Comparison of ENCODE assay signal across 9 cellular contexts in genomic region chr1:206687915-206688442, GRCh38. TPM values are rescaled to one million over a fixed set of nuclear protein-coding genes. Genes with fewer than 3 reads are reported as not detected.
DNase-seq lines count a peak whose midpoint lies in the region; ATAC-seq and TF ChIP-seq lines count a peak whose summit lies in the region.
"Had no signal": no experiment of that assay in that cellular context is flagged by ENCODE, and none has a peak within 500 bp of the region (broad histone marks: within the 10 kb centered on the region; RNA-seq: fewer than 3 reads in every experiment).

No MANE protein-coding gene starts in this region.

- no peaks in the 10 kb centered on the region for H3K9me2 ChIP-seq in GM23248 (ENCODE audit: insufficient read depth)
- H3K9me2 ChIP-seq in PC-9 (ENCODE audit: insufficient read depth) = no peaks in the 10 kb centered on the region

- H4K20me1 ChIP-seq in GM23248 (ENCODE audit: insufficient read depth) (peaks cover 12% of the 10 kb centered on the region), PC-9 (ENCODE audit: insufficient read depth) (peaks cover 65% of the 10 kb centered on the region)

- H3K27ac ChIP-seq in GM23248 (peak overlapping the region; percentile 99), PC-9 (no peak overlapping the region), esophagus muscularis mucosa (replicated peaks in 1 of 4) (peak overlapping the region; percentile 58 to 100 (median 96)), parathyroid adenoma (no peak overlapping the region)

- TF ChIP-seq CTCF in PC-9 (conservative IDR thresholded peaks at IDR 0.05) (no peak), esophagus muscularis mucosa (IDR thresholded peaks at IDR 0.05) (no peak), parathyroid adenoma (IDR thresholded peaks at IDR 0.05) (no peak)

- H3K36me3 ChIP-seq in GM23248 (ENCODE audit: low read depth) = no peaks in the 10 kb centered on the region
- H3K36me3 ChIP-seq in PC-9 (ENCODE audit: low read depth) = no peaks in the 10 kb centered on the region
- no peaks in the 10 kb centered on the region for H3K36me3 ChIP-seq in esophagus muscularis mucosa
- H3K36me3 ChIP-seq in parathyroid adenoma (ENCODE audit: control insufficient read depth, insufficient read depth, low read length) = no peaks in the 10 kb centered on the region

- DNase-seq in GM23248 (peak; percentile 69), PC-9 (no peak), esophagus muscularis mucosa (ENCODE audit: extremely low spot score) (no peak), DMS 273 treated with DMSO at 0.1 percent for 48 hours (lab: John Stamatoyannopoulos, UW) (no peak)
- DNase-seq in stimulated activated CD8-positive, alpha-beta memory T cell treated with anti-CD3 and anti-CD28 coated beads, Interleukin-4, amount 100 ng/mL, for 48 hours = no peak
- DNase-seq: activated CD8-positive, alpha-beta memory T cell treated with anti-CD3 and anti-CD28 coated beads, Interleukin-2, amount 10 ng/mL, durations not matched to agents 7 days and 5 days; NCI-H226 had no signal

- peak overlapping the region; percentile 93 for H3K4me3 ChIP-seq in GM23248
- no peak overlapping the region for H3K4me3 ChIP-seq in PC-9
- H3K4me3 ChIP-seq in esophagus muscularis mucosa = peak overlapping the region in 1 of 4 donors; percentile 77
- no peak overlapping the region for H3K4me3 ChIP-seq in parathyroid adenoma (ENCODE audit: low read depth, low read length)

- POLR2A ChIA-PET in PC-9 (lab: Charles Lee; ENCODE audit: unreplicated experiment) = interaction anchor here (0.6 kb wide), 1 partner anchor 54 kb away, joined by 7 read pairs; no protein-coding TSS in a partner anchor

- no peak for TF ChIP-seq EP300 in esophagus muscularis mucosa (IDR thresholded peaks at IDR 0.05)

- no peak overlapping the region for H2AFZ ChIP-seq in GM23248
- H2AFZ ChIP-seq in PC-9 = no peak overlapping the region
- no peak overlapping the region for H2AFZ ChIP-seq in parathyroid adenoma

- peak overlapping the region; percentile 99 for H3K9ac ChIP-seq in GM23248
- no peak overlapping the region for H3K9ac ChIP-seq in parathyroid adenoma

- CTCF ChIA-PET in PC-9 (lab: Charles Lee) = no interaction called here

- H3K4me2 ChIP-seq in GM23248 (ENCODE audit: unreplicated experiment) = peak overlapping the region; percentile 84
- H3K4me2 ChIP-seq in PC-9 = peak overlapping the region; percentile 78
- H3K4me2 ChIP-seq in parathyroid adenoma (ENCODE audit: low read length) = peak overlapping the region; percentile 88

- H3K27me3 ChIP-seq in GM23248 (replicated peaks; ENCODE audit: insufficient read depth) = no peaks in the 10 kb centered on the region
- H3K27me3 ChIP-seq in PC-9 (ENCODE audit: insufficient read depth, low read depth) = no peaks in the 10 kb centered on the region
- H3K27me3 ChIP-seq in esophagus muscularis mucosa = no peaks in the 10 kb centered on the region
- H3K27me3 ChIP-seq in parathyroid adenoma (ENCODE audit: control insufficient read depth, insufficient read depth, low read length) = no peaks in the 10 kb centered on the region

- BruUV-seq in PC-9 (replicated peaks; lab: Mats Ljungman, UMichigan) = no TSS peak

- in situ Hi-C loops in GM23248 (cut with MboI) = no loop called here

- H3K79me2 ChIP-seq in GM23248 (ENCODE audit: insufficient read depth) (peaks cover 74% of the 10 kb centered on the region), PC-9 (ENCODE audit: low read depth) (peaks cover 67% of the 10 kb centered on the region), parathyroid adenoma (peaks cover 23% of the 10 kb centered on the region)

- intact Hi-C loops in PC-9 (cut with micrococcal nuclease; ENCODE audit: unreplicated experiment) = no loop called here
- intact Hi-C loops in esophagus muscularis mucosa (cut with DNase I) = no loop called here

- ATAC-seq in HG03097 (IDR thresholded peaks at IDR 0.05; ENCODE audit: low FRiP score, unreplicated experiment) = no peak
- ATAC-seq: activated CD8-positive, alpha-beta memory T cell treated with anti-CD3 and anti-CD28 coated beads, Interleukin-2, amount 10 ng/mL, durations not matched to agents 7 days and 5 days had no signal

- H3K4me1 ChIP-seq in GM23248 (ENCODE audit: insufficient read depth) = peaks cover 52% of the 10 kb centered on the region
- peaks cover 25% of the 10 kb centered on the region for H3K4me1 ChIP-seq in PC-9 (replicated peaks; ENCODE audit: insufficient read depth)
- peaks cover 57 to 77% (median 75%) of the 10 kb centered on the region in 4 donors for H3K4me1 ChIP-seq in esophagus muscularis mucosa
- peaks cover 25% of the 10 kb centered on the region for H3K4me1 ChIP-seq in parathyroid adenoma

- no peak for TF ChIP-seq POLR2A in esophagus muscularis mucosa (IDR thresholded peaks at IDR 0.05; ENCODE audit: low read depth)

- H3F3A ChIP-seq in GM23248 (ENCODE audit: insufficient read depth) (peaks cover 30% of the 10 kb centered on the region), PC-9 (ENCODE audit: insufficient read depth, low read depth) (peaks cover 5% of the 10 kb centered on the region; the same call in 1 of the 2 replicates)

- H3K9me3 ChIP-seq in GM23248 (ENCODE audit: low read depth) (no peaks in the 10 kb centered on the region), PC-9 (ENCODE audit: insufficient read depth, low read depth) (no peaks in the 10 kb centered on the region), esophagus muscularis mucosa (no peaks in the 10 kb centered on the region), parathyroid adenoma (ENCODE audit: control insufficient read depth, low read length) (no peaks in the 10 kb centered on the region)

- 97 to 100% methylated on average over 2 of the region's 2 CpGs for WGBS in GM23248 (ENCODE audit: low coverage in 1 of 2, low lambda C conversion rate in 2 of 2, missing lambda C conversion rate in 2 of 2), 2 experiments
- WGBS in esophagus muscularis mucosa = 70% methylated on average over 2 of the region's 2 CpGs

RNA-seq across cellular contexts. Expression of gene MAPKAPK2, which starts 3.3 kb away (rescaled TPM):
- 50.6 and 63.3 TPM in 2 replicates for total RNA-seq in GM23248 (2014; rRNA removed; shearing (Covaris generic))
- polyA plus RNA-seq in GM23248 (2016; fragmentation: Nextera tagmentation; extraction: Ambion mirVana) = 7.5 and 8.8 TPM in 2 replicates
- total RNA-seq in PC-9 (2021) (62.6 and 70.6 TPM in 2 replicates), esophagus muscularis mucosa (10 to 100 TPM; 37.8 to 70.1 (median 61.7) TPM)

RNA-seq across cellular contexts. Expression of gene DYRK3, which starts 52.6 kb away (rescaled TPM):
- 28.8 and 31.5 TPM in 2 replicates for total RNA-seq in GM23248 (2014; rRNA removed; shearing (Covaris generic))
- polyA plus RNA-seq in GM23248 (2016; fragmentation: Nextera tagmentation; extraction: Ambion mirVana) = 16.9 and 18.2 TPM in 2 replicates
- total RNA-seq in PC-9 (2021) (3.3 and 3.9 TPM in 2 replicates), esophagus muscularis mucosa (10 to 100 TPM in 2 of 4 donors, 1 to 10 TPM in 2; 5.6 to 14.7 (median 9.0) TPM)

Comparison
In these comparisons a context has a peak if more than half of its experiments do, and no peak if none do; other contexts are left out.
1. H3K27ac ChIP-seq: peak in GM23248 (single experiment) and esophagus muscularis mucosa (4 of 4); none in PC-9 (single experiment) and parathyroid adenoma (single experiment).
2. Peak in every context shown above with its lines, with median percentiles within 50 percentile points of each other: H3K4me2 ChIP-seq.